ENCODE assay signal across 9 cellular contexts in the genomic region with DNA sequence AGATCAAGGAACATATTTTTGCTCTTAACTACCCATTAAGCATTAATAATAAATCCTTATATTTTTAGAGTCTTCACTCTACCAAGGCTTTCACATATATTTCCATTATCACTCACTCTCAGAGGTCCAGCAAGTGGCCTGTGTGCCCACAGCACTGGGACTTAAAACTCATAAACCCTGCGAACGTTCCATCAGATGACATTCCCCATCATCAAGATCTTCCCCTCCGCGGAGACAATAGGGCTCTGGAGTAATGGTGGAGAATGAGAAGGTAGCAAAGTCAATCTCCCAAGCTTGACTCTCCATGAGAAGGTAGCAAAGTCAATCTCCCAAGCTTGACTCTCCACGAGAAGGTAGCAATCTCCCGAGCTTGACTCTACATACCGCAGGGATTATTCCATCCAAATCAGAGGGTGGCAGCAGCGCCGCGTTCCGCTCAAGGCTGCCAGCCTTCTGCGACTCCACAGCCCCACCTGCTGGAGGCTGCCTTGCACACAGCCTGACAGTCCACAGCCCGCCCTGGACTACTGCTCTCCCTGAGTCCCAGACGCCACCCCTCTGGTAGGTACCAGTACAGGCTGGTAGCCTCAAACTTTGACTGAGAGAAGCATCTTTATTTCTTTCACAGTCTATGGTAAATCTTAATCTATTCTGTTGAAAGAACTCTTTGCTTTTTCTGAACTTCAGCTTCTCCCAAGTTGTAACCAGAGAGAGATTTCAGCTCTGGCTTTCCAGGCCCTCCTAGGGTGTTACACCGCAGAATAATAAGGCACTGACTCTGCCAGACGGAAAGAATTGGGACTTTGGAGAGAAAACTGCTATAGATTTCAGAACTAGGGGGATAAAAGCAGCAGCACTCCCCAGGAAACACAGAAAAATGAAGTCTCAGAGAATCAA. TPM values are rescaled to one million over a fixed set of nuclear protein-coding genes. Genes with fewer than 3 reads are reported as not detected.
DNase-seq lines count a peak whose midpoint lies in the region; ATAC-seq lines count a peak whose summit lies in the region.
"Had no signal": no experiment of that assay in that cellular context is flagged by ENCODE, and none has a peak within 500 bp of the region (broad histone marks: within the 10 kb centered on the region; RNA-seq: fewer than 3 reads in every experiment).

No MANE protein-coding gene starts in this region.

- no peaks in the 10 kb centered on the region for H3K9me3 ChIP-seq in CD4-positive, CD25-positive, alpha-beta regulatory T cell (ENCODE audit: control insufficient read depth in 2 of 2, low read length in 2 of 2)

- no peaks in the 10 kb centered on the region for H3K36me3 ChIP-seq in CD4-positive, CD25-positive, alpha-beta regulatory T cell (ENCODE audit: control insufficient read depth, insufficient read depth, low read length)

- no peak overlapping the region for H3K27ac Mint-ChIP-seq in CD4-positive, CD25-positive, alpha-beta regulatory T cell
- H3K27ac Mint-ChIP-seq: IgD-negative memory B cell had no signal

- H3K27me3 Mint-ChIP-seq in CD4-positive, CD25-positive, alpha-beta regulatory T cell: peaks cover 61% of the 10 kb centered on the region

- H3K4me3 ChIP-seq in CD4-positive, CD25-positive, alpha-beta regulatory T cell (ENCODE audit: low read depth, low read length): no peak overlapping the region

- peak; percentile 96 to 98 for ATAC-seq in CD4-positive, CD25-positive, alpha-beta regulatory T cell (ENCODE audit: low read depth in 2 of 2)
- ATAC-seq in GM19351 (IDR thresholded peaks at IDR 0.05; ENCODE audit: unreplicated experiment): peak; percentile 89
- ATAC-seq in HG03460 (IDR thresholded peaks at IDR 0.05; ENCODE audit: unreplicated experiment): peak; percentile 91

- DNase-seq in CD4-positive, CD25-positive, alpha-beta regulatory T cell: peak; percentile 65 to 76 (median 68)
- DNase-seq in NCI-H748 treated with DMSO at 0.1 percent for 48 hours (lab: John Stamatoyannopoulos, UW) (peak; percentile 44), dermis blood vessel endothelial cell (peak; percentile 94), lung microvascular endothelial cell (ENCODE audit: low read depth in 2 of 2) (peak; percentile 82 to 89)
- DNase-seq in activated CD4-positive, alpha-beta T cell treated with anti-CD3 and anti-CD28 coated beads, Interleukin-2, amount 50 U/mL, for 48 hours: peak; percentile 92
- DNase-seq in stimulated activated CD8-positive, alpha-beta memory T cell treated with anti-CD3 and anti-CD28 coated beads, Interleukin-12 subunit alpha, Interleukin-12 subunit beta, amount 100 ng/mL, for 24 hours (ENCODE audit: extremely low read depth): peak; percentile 47

- no peaks in the 10 kb centered on the region for H3K9me3 Mint-ChIP-seq in CD4-positive, CD25-positive, alpha-beta regulatory T cell

- no peak overlapping the region for H3K27ac ChIP-seq in CD4-positive, CD25-positive, alpha-beta regulatory T cell (ENCODE audit: insufficient read depth, low read length, poor library complexity, severe bottlenecking)

- no peak overlapping the region for H3K4me3 Mint-ChIP-seq in CD4-positive, CD25-positive, alpha-beta regulatory T cell

- H3K4me1 Mint-ChIP-seq in CD4-positive, CD25-positive, alpha-beta regulatory T cell: peaks cover 0 to 6% (median 2%) of the 10 kb centered on the region in 4 donors

- H3K36me3 Mint-ChIP-seq in CD4-positive, CD25-positive, alpha-beta regulatory T cell: no peaks in the 10 kb centered on the region

- no peaks in the 10 kb centered on the region for H3K4me1 ChIP-seq in CD4-positive, CD25-positive, alpha-beta regulatory T cell (ENCODE audit: control insufficient read depth, insufficient read depth, low read length, poor library complexity, severe bottlenecking)

- peaks cover 21% of the 10 kb centered on the region for H3K27me3 ChIP-seq in CD4-positive, CD25-positive, alpha-beta regulatory T cell (ENCODE audit: control insufficient read depth, insufficient read depth, low read length)

RNA-seq across cellular contexts. Expression of gene CTTNBP2NL, which starts 26.4 kb away (rescaled TPM):
- total RNA-seq in CD4-positive, CD25-positive, alpha-beta regulatory T cell: 7.4 TPM
- 1 to 10 TPM in 2 of 4 donors, under 1 TPM in 2; 0.72 to 2.0 (median 0.99) TPM for polyA plus RNA-seq in CD4-positive, CD25-positive, alpha-beta regulatory T cell
- total RNA-seq in dermis blood vessel endothelial cell: 23.8 and 28.0 TPM in 2 replicates
- 12.6 and 16.9 TPM in 2 replicates for total RNA-seq in lung microvascular endothelial cell

Comparison
In these comparisons a context has a peak if more than half of its experiments do, and no peak if none do; other contexts are left out.
1. DNase-seq: peak in every context shown above with its lines; median percentile 94 in dermis blood vessel endothelial cell; 92 in activated CD4-positive, alpha-beta T cell treated with anti-CD3 and anti-CD28 coated beads, Interleukin-2, amount 50 U/mL, for 48 hours; 86 in lung microvascular endothelial cell; 68 in CD4-positive, CD25-positive, alpha-beta regulatory T cell; 47 in stimulated activated CD8-positive, alpha-beta memory T cell treated with anti-CD3 and anti-CD28 coated beads, Interleukin-12 subunit alpha, Interleukin-12 subunit beta, amount 100 ng/mL, for 24 hours; 44 in NCI-H748 treated with DMSO at 0.1 percent for 48 hours.